ENCODE assay signal across 19 cellular contexts in genomic region chr2:59076079-59076619, GRCh38.
DNase-seq lines count a peak whose midpoint lies in the region; ATAC-seq lines count a peak whose summit lies in the region.
"Had no signal": no experiment of that assay in that cellular context is flagged by ENCODE, and none has a peak within 500 bp of the region (broad histone marks: within the 10 kb centered on the region; RNA-seq: fewer than 3 reads in every experiment).

No MANE protein-coding gene starts in this region.

- no peak overlapping the region for H3K27ac Mint-ChIP-seq in CD4-positive, alpha-beta memory T cell
- H3K27ac Mint-ChIP-seq: T-helper 17 cell had no signal

- H3K27me3 Mint-ChIP-seq in CD4-positive, alpha-beta memory T cell, result peaks cover 0 to 1% of the 10 kb centered on the region in 2 donors
- H3K27me3 Mint-ChIP-seq: T-helper 17 cell had no signal

- POLR2A ChIA-PET in CD4-positive, alpha-beta memory T cell (lab: Charles Lee; ENCODE audit: partially characterized antibody), result no interaction called here

- no peaks in the 10 kb centered on the region for H3K9me3 ChIP-seq in CD4-positive, alpha-beta memory T cell (ENCODE audit: control insufficient read depth in 1 of 2, low read length in 2 of 2)
- H3K9me3 ChIP-seq: A549, MG63, SJCRH30 had no signal

- no peaks in the 10 kb centered on the region for H3K27me3 ChIP-seq in CD4-positive, alpha-beta memory T cell (ENCODE audit: insufficient read depth, low read length)
- H3K27me3 ChIP-seq: MG63 had no signal

- no peak overlapping the region for H3K4me3 ChIP-seq in urinary bladder (ENCODE audit: low read depth, low read length)
- H3K4me3 ChIP-seq in CD4-positive, alpha-beta memory T cell (ENCODE audit: low read length in 2 of 2), result no peak overlapping the region
- H3K4me3 ChIP-seq: A549, MG63, SJCRH30 had no signal

- DNase-seq in NCI-H345 (lab: John Stamatoyannopoulos, UW), result peak; percentile 26
- no peak for DNase-seq in NCI-H345 treated with DMSO at 0.1 percent for 48 hours (lab: John Stamatoyannopoulos, UW; ENCODE audit: unreplicated experiment)
- peak; percentile 80 for DNase-seq in NCI-H146 (lab: John Stamatoyannopoulos, UW)
- DNase-seq in NCI-H748 treated with DMSO at 0.1 percent for 48 hours (lab: John Stamatoyannopoulos, UW), result peak; percentile 58
- no peak for DNase-seq in CD4-positive, alpha-beta memory T cell
- DNase-seq: C1 segment of cervical spinal cord, DMS 273 treated with DMSO at 0.1 percent for 48 hours, H7, KG1, MG63, NCI-H1436, NCI-H2171 treated with DMSO at 0.1 percent for 48 hours, NCI-H510A, SJCRH30, T-helper 17 cell had no signal

- WGBS in urinary bladder, result 49% methylated on average over 5 of the region's 5 CpGs

- H3K4me1 ChIP-seq in urinary bladder (ENCODE audit: insufficient read depth), result no peaks in the 10 kb centered on the region
- no peaks in the 10 kb centered on the region for H3K4me1 ChIP-seq in CD4-positive, alpha-beta memory T cell (ENCODE audit: insufficient read depth, low read length)
- H3K4me1 ChIP-seq: A549, SJCRH30 had no signal

- H3K36me3 ChIP-seq in urinary bladder (ENCODE audit: insufficient read depth), result no peaks in the 10 kb centered on the region
- no peaks in the 10 kb centered on the region for H3K36me3 ChIP-seq in CD4-positive, alpha-beta memory T cell (ENCODE audit: insufficient read depth, low read length)
- H3K36me3 ChIP-seq: MG63, SJCRH30 had no signal

- no peaks in the 10 kb centered on the region for H3K4me1 Mint-ChIP-seq in CD4-positive, alpha-beta memory T cell
- H3K4me1 Mint-ChIP-seq: T-helper 17 cell had no signal

- H3K27ac ChIP-seq in urinary bladder (ENCODE audit: low read depth), result peak overlapping the region; percentile 10
- no peak overlapping the region for H3K27ac ChIP-seq in CD4-positive, alpha-beta memory T cell (ENCODE audit: low read depth, low read length)
- H3K27ac ChIP-seq: A549, SJCRH30 had no signal

- intact Hi-C loops in CD4-positive, alpha-beta memory T cell (cut with micrococcal nuclease), result no loop called here

- no peak for ATAC-seq in HG03565 (IDR thresholded peaks at IDR 0.05; ENCODE audit: unreplicated experiment)
- no peak for ATAC-seq in HG02870 (IDR thresholded peaks at IDR 0.05; ENCODE audit: unreplicated experiment)
- ATAC-seq: A549, T-helper 17 cell had no signal

- no peaks in the 10 kb centered on the region for H3K36me3 Mint-ChIP-seq in CD4-positive, alpha-beta memory T cell

- CTCF ChIA-PET in CD4-positive, alpha-beta memory T cell (lab: Charles Lee; ENCODE audit: partially characterized antibody), result no interaction called here

- H3K4me3 Mint-ChIP-seq in CD4-positive, alpha-beta memory T cell, result no peak overlapping the region
- H3K4me3 Mint-ChIP-seq: T-helper 17 cell had no signal

- peaks cover 0 to 9% (median 2%) of the 10 kb centered on the region in 8 donors for H3K9me3 Mint-ChIP-seq in CD4-positive, alpha-beta memory T cell

Comparison
In these comparisons a context has a peak if more than half of its experiments do, and no peak if none do; other contexts are left out.
1. DNase-seq: peak in NCI-H345 (single experiment), NCI-H146 (single experiment) and NCI-H748 treated with DMSO at 0.1 percent for 48 hours (single experiment); none in NCI-H345 treated with DMSO at 0.1 percent for 48 hours (single experiment) and CD4-positive, alpha-beta memory T cell (0 of 5).